9 cellular contexts compared by ENCODE assay signal in genomic region chr2:43594875-43595274, GRCh38. TPM values are rescaled to one million over a fixed set of nuclear protein-coding genes. Genes with fewer than 3 reads are reported as not detected.
DNase-seq lines count a peak whose midpoint lies in the region; ATAC-seq, FAIRE-seq and TF ChIP-seq lines count a peak whose summit lies in the region.
"Had no signal": no experiment of that assay in that cellular context is flagged by ENCODE, and none has a peak within 500 bp of the region (broad histone marks: within the 10 kb centered on the region; RNA-seq: fewer than 3 reads in every experiment).

No MANE protein-coding gene starts in this region.

- H3F3A ChIP-seq in PC-3 (ENCODE audit: low read length, unreplicated experiment), result no peaks in the 10 kb centered on the region

- TF ChIP-seq POLR2A in ovary (IDR thresholded peaks at IDR 0.05) (no peak), GM12892 (IDR thresholded peaks at IDR 0.05; ENCODE audit: low read depth, low read length) (no peak)

- H3K4me3 Mint-ChIP-seq in Calu3 (ENCODE audit: low read depth, unreplicated experiment), result peak overlapping the region; percentile 87

- H3K79me2 ChIP-seq in PC-3 (ENCODE audit: low read length), result peaks cover 38% of the 10 kb centered on the region

- H3K4me3 ChIP-seq in PC-3 (ENCODE audit: low read length), result peak overlapping the region; percentile 81
- H3K4me3 ChIP-seq in epithelial cell of esophagus (ENCODE audit: low read length), result peak overlapping the region; percentile 85
- H3K4me3 ChIP-seq in ovary, result peak overlapping the region; percentile 94

- peak overlapping the region; percentile 98 for H3K27ac Mint-ChIP-seq in Calu3 (ENCODE audit: unreplicated experiment)

- POLR2A ChIA-PET in PC-3 (lab: Charles Lee; ENCODE audit: unreplicated experiment), result no interaction called here

- H3K9me2 ChIP-seq in PC-3 (replicated peaks; ENCODE audit: low read length), result no peaks in the 10 kb centered on the region

- BruUV-seq in Calu3 (replicated peaks; lab: Mats Ljungman, UMichigan) (TSS peak; percentile 68), PC-3 (replicated peaks; lab: Mats Ljungman, UMichigan) (no TSS peak)

- H3K36me3 Mint-ChIP-seq in Calu3 (ENCODE audit: insufficient read depth, unreplicated experiment), result peaks cover 26% of the 10 kb centered on the region

- WGBS in ovary, 3 donors, result 84 to 89% (median 89%) methylated on average over 3 of the region's 3 CpGs

- H3K9me3 ChIP-seq in PC-3 (ENCODE audit: low read length), result no peaks in the 10 kb centered on the region
- H3K9me3 ChIP-seq in ovary, result no peaks in the 10 kb centered on the region

- peak overlapping the region; percentile 59; the same call in 1 of the 2 replicates for H2AFZ ChIP-seq in PC-3 (ENCODE audit: low read length)

- intact Hi-C loops in Calu3 (cut with micrococcal nuclease; ENCODE audit: unreplicated experiment) (no loop called here), PC-3 (cut with micrococcal nuclease) (no loop called here), ovary (cut with DNase I) (no loop called here)

- CTCF ChIA-PET in Calu3 (lab: Charles Lee) (no interaction called here), PC-3 (lab: Charles Lee) (no interaction called here)

- TF ChIP-seq CTCF in Calu3 (IDR thresholded peaks at IDR 0.05; ENCODE audit: unreplicated experiment) (no peak), PC-3 (conservative IDR thresholded peaks at IDR 0.05; ENCODE audit: low read depth, low read length) (no peak), epithelial cell of esophagus (IDR thresholded peaks at IDR 0.05; ENCODE audit: insufficient read depth, low read depth, low read length, missing control alignments) (no peak), ovary (IDR thresholded peaks at IDR 0.05) (no peak)

- H3K36me3 ChIP-seq in PC-3 (ENCODE audit: low read depth, low read length) (peaks cover 10% of the 10 kb centered on the region), ovary (no peaks in the 10 kb centered on the region)

- TF ChIP-seq EP300 in ovary (IDR thresholded peaks at IDR 0.05), result no peak

- ATAC-seq in PC-3, result no peak
- no peak for ATAC-seq in HG02623 (IDR thresholded peaks at IDR 0.05; ENCODE audit: unreplicated experiment)

- no peak for FAIRE-seq in GM12892 (lab: Jason Lieb, UNC)

- peak overlapping the region; percentile 98 for H3K4me2 ChIP-seq in PC-3 (ENCODE audit: low read length)

- H3K27me3 ChIP-seq in PC-3 (ENCODE audit: low read length) (no peaks in the 10 kb centered on the region), ovary (no peaks in the 10 kb centered on the region)

- no peaks in the 10 kb centered on the region for H3K9me3 Mint-ChIP-seq in Calu3 (ENCODE audit: low read depth, unreplicated experiment)

- DNase-seq in Calu3, result no peak
- no peak for DNase-seq in PC-3
- DNase-seq in epithelial cell of esophagus (ENCODE audit: low read depth), result no peak
- no peak for DNase-seq in ovary
- DNase-seq in T-helper 9 cell, result no peak
- DNase-seq in T1000 (lab: John Stamatoyannopoulos, UW), result no peak
- no peak for DNase-seq in GM12892 (ENCODE audit: insufficient read length)
- DNase-seq: NCI-H2081 had no signal

- no peaks in the 10 kb centered on the region for H3K27me3 Mint-ChIP-seq in Calu3 (ENCODE audit: unreplicated experiment)

- peak overlapping the region; percentile 96 for H3K9ac ChIP-seq in PC-3 (ENCODE audit: low read length)

- H4K20me1 ChIP-seq in PC-3 (ENCODE audit: low read length), result no peaks in the 10 kb centered on the region

- H3K4me1 ChIP-seq in PC-3 (ENCODE audit: insufficient read depth, low read length) (peaks cover 15% of the 10 kb centered on the region), ovary (ENCODE audit: insufficient read depth) (peaks cover 3% of the 10 kb centered on the region)

- H3K4me1 Mint-ChIP-seq in Calu3 (ENCODE audit: low read depth, unreplicated experiment), result peaks cover 23% of the 10 kb centered on the region

- H3K27ac ChIP-seq in PC-3 (ENCODE audit: low read length), result no peak overlapping the region
- no peak overlapping the region for H3K27ac ChIP-seq in ovary

RNA-seq across cellular contexts. Expression of gene THADA, which starts 1.0 kb away (rescaled TPM):
- 35.5 and 39.9 TPM in 2 replicates for total RNA-seq in Calu3 (2022)
- 33.6 and 43.1 TPM in 2 replicates for total RNA-seq in PC-3 (2014; rRNA removed)
- 10 to 100 TPM; 24.8 to 46.8 (median 31.6) TPM for total RNA-seq in ovary
- 10 to 100 TPM; 14.0 to 20.5 TPM for polyA plus RNA-seq in ovary
- polyA plus RNA-seq in GM12892 (2012; ENCODE audit: missing spikeins), result 15.2 TPM

RNA-seq across cellular contexts. Expression of gene PLEKHH2, which starts 42.2 kb away (rescaled TPM):
- total RNA-seq in Calu3 (2022) (20.7 and 21.2 TPM in 2 replicates), PC-3 (2014; rRNA removed) (1.9 and 2.7 TPM in 2 replicates), ovary (10 to 100 TPM; 26.4 to 66.5 (median 39.5) TPM)
- 10 to 100 TPM; 15.8 to 25.9 TPM for polyA plus RNA-seq in ovary
- polyA plus RNA-seq in GM12892 (2012; ENCODE audit: missing spikeins), result not detected
